ENCODE assay signal across 8 cellular contexts in the genomic region with DNA sequence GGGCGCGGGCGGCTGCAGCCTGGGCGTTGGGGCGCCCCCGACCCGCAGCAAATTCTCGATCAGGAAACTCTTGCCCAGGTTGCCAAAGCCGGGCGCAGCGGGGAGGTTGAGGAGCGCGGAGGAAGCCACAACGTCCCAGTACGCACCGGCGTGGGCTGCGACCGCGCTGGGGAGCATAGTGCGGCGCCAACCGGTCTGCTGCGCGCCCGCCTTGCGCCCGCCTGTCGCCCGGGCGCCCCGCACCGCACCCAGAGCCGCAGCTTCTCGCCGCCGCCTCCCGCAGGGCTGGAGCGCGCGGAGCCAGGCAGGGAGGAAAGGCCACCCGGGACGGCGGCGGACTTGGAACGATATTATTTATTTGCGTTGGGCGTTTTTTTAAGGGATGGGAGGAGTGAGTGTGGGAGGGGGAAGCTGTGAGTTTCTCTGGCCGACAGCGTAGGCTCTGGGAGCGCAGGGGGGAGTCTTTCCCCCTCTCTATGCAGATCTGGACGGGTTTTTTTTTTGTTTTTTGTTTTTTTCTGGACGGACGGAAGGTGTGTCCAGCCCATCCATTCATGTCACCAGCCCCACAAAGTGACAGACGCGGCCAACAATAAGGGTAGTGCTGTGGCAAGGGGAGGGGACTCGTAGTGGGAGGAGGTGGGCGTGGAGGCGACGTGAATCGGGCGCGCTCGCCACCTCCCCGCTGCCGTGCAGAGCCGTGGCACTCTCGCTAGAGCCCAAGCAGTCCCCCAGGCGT. TPM values are rescaled to one million over a fixed set of nuclear protein-coding genes. Genes with fewer than 3 reads are reported as not detected.
DNase-seq lines count a peak whose midpoint lies in the region; ATAC-seq lines count a peak whose summit lies in the region.

A gene (minus strand): TSS at position 349 of the 739 bp plus-strand sequence. CDS start 172 bp downstream, at position 177.

- H3K27me3 ChIP-seq in HUES64 (ENCODE audit: insufficient read depth, low read length), result peaks cover 73% of the 10 kb centered on the region

- H3K9ac ChIP-seq in HUES64 (ENCODE audit: low read depth, low read length), result peak within 1 kb of the TSS; percentile 34; the same call in 1 of the 2 replicates

- H3K9me3 Mint-ChIP-seq in activated naive CD8-positive, alpha-beta T cell treated with anti-CD3 and anti-CD28 coated beads, Interleukin-2, amount 50 U/mL, for 24 hours, result no peaks in the 10 kb centered on the region
- no peaks in the 10 kb centered on the region for H3K9me3 Mint-ChIP-seq in stimulated activated effector memory CD8-positive, alpha-beta T cell treated with anti-CD3 and anti-CD28 coated beads, Interleukin-12 subunit alpha, Interleukin-12 subunit beta, amount 100 ng/mL, for 72 hours

- 0 out of 2 replicates have a peak, but pooled peaks cover 4% of the 10 kb centered on the region for H3K4me1 ChIP-seq in HUES64 (ENCODE audit: insufficient read depth, low read length)

- no peak for DNase-seq in activated naive CD8-positive, alpha-beta T cell treated with anti-CD3 and anti-CD28 coated beads, Interleukin-2, amount 50 U/mL, for 24 hours
- DNase-seq in stimulated activated effector memory CD8-positive, alpha-beta T cell treated with anti-CD3 and anti-CD28 coated beads, Interleukin-12 subunit alpha, Interleukin-12 subunit beta, amount 100 ng/mL, for 72 hours (ENCODE audit: low spot score in 2 of 2), result no peak
- DNase-seq in germinal center (ENCODE audit: low spot score) (no peak), HT-29 (ENCODE audit: low spot score) (no peak), NCI-H2029 (lab: John Stamatoyannopoulos, UW) (no peak)

- no peak within 1 kb of the TSS for H3K27ac Mint-ChIP-seq in activated naive CD8-positive, alpha-beta T cell treated with anti-CD3 and anti-CD28 coated beads, Interleukin-2, amount 50 U/mL, for 24 hours
- H3K27ac Mint-ChIP-seq in stimulated activated effector memory CD8-positive, alpha-beta T cell treated with anti-CD3 and anti-CD28 coated beads, Interleukin-12 subunit alpha, Interleukin-12 subunit beta, amount 100 ng/mL, for 72 hours, result no peak within 1 kb of the TSS

- peaks cover 57% of the 10 kb centered on the region for H3K27me3 Mint-ChIP-seq in activated naive CD8-positive, alpha-beta T cell treated with anti-CD3 and anti-CD28 coated beads, Interleukin-2, amount 50 U/mL, for 24 hours

- H3K4me3 ChIP-seq in HUES64 (ENCODE audit: low read length) (peak within 1 kb of the TSS; percentile 71), iPS-11a (ENCODE audit: low read depth, low read length) (peak within 1 kb of the TSS; percentile 67)

- peaks cover 2% of the 10 kb centered on the region for H3K4me1 Mint-ChIP-seq in activated naive CD8-positive, alpha-beta T cell treated with anti-CD3 and anti-CD28 coated beads, Interleukin-2, amount 50 U/mL, for 24 hours
- no peaks in the 10 kb centered on the region for H3K4me1 Mint-ChIP-seq in stimulated activated effector memory CD8-positive, alpha-beta T cell treated with anti-CD3 and anti-CD28 coated beads, Interleukin-12 subunit alpha, Interleukin-12 subunit beta, amount 100 ng/mL, for 72 hours

- H3K4me3 Mint-ChIP-seq in activated naive CD8-positive, alpha-beta T cell treated with anti-CD3 and anti-CD28 coated beads, Interleukin-2, amount 50 U/mL, for 24 hours, result peak within 1 kb of the TSS; percentile 64
- no peak within 1 kb of the TSS for H3K4me3 Mint-ChIP-seq in stimulated activated effector memory CD8-positive, alpha-beta T cell treated with anti-CD3 and anti-CD28 coated beads, Interleukin-12 subunit alpha, Interleukin-12 subunit beta, amount 100 ng/mL, for 72 hours

- under 1% methylated on average over 69 of the region's 69 CpGs for WGBS in HUES64

- H3K27ac ChIP-seq in HUES64 (ENCODE audit: low read depth, low read length), result no peak within 1 kb of the TSS

- ATAC-seq in activated naive CD8-positive, alpha-beta T cell treated with anti-CD3 and anti-CD28 coated beads, Interleukin-2, amount 50 U/mL, for 24 hours, result peak; percentile 28
- peak; percentile 24 for ATAC-seq in stimulated activated effector memory CD8-positive, alpha-beta T cell treated with anti-CD3 and anti-CD28 coated beads, Interleukin-12 subunit alpha, Interleukin-12 subunit beta, amount 100 ng/mL, for 72 hours
- no peak for ATAC-seq in HG03354 (IDR thresholded peaks at IDR 0.05; ENCODE audit: poor library complexity, severe bottlenecking, unreplicated experiment)

- no peaks in the 10 kb centered on the region for H3K36me3 Mint-ChIP-seq in activated naive CD8-positive, alpha-beta T cell treated with anti-CD3 and anti-CD28 coated beads, Interleukin-2, amount 50 U/mL, for 24 hours (ENCODE audit: low read depth)
- no peaks in the 10 kb centered on the region for H3K36me3 Mint-ChIP-seq in stimulated activated effector memory CD8-positive, alpha-beta T cell treated with anti-CD3 and anti-CD28 coated beads, Interleukin-12 subunit alpha, Interleukin-12 subunit beta, amount 100 ng/mL, for 72 hours

- no peaks in the 10 kb centered on the region for H3K36me3 ChIP-seq in HUES64 (ENCODE audit: insufficient read depth, low read length)

- H3K9me3 ChIP-seq in HUES64 (ENCODE audit: insufficient read depth, low read depth, low read length), result no peaks in the 10 kb centered on the region

RNA-seq across cellular contexts. Expression of the gene that starts here (rescaled TPM):
- 0.20 TPM for polyA plus RNA-seq in HUES64 (2013, experiment 1 of 2)
- polyA plus RNA-seq in HUES64 (2013, experiment 2 of 2), result 0.32 TPM
- total RNA-seq in HT-29 (2014; rRNA removed; shearing (Covaris generic)), result not detected in 2 replicates
